ENCODE assay signal across 9 cellular contexts in genomic region chr2:437772-438393, GRCh38.
A peak's percentile ranks its signal among the peaks of the same experiment; 100 is the strongest.
DNase-seq lines count a peak whose midpoint lies in the region; ATAC-seq, FAIRE-seq and TF ChIP-seq lines count a peak whose summit lies in the region.
"Had no signal": no experiment of that assay in that cellular context is flagged by ENCODE, and none has a peak within 500 bp of the region (broad histone marks: within the 10 kb centered on the region; RNA-seq: fewer than 3 reads in every experiment).

No MANE protein-coding gene starts in this region.

- peak overlapping the region; percentile 75 for H3K4me3 Mint-ChIP-seq in activated T-cell treated with anti-CD3 and anti-CD28 coated beads, Interleukin-2, amount 50 U/mL, for 4 hours

- H3K4me2 ChIP-seq in A549: 0 out of 3 replicates have a peak overlapping the region, but pooled peaks have one; percentile 16
- H3K4me2 ChIP-seq in osteoblast (ENCODE audit: insufficient read depth, low read length): no peak overlapping the region

- no peak overlapping the region for H2AFZ ChIP-seq in osteoblast (ENCODE audit: low read length)

- TF ChIP-seq POLR2A in A549 (IDR thresholded peaks at IDR 0.05; ENCODE audit: low read length): no peak

- DNase-seq in A549 (ENCODE audit: low read depth in 1 of 2, low spot score in 1 of 2) (no peak), NCI-H748 (lab: John Stamatoyannopoulos, UW; ENCODE audit: unreplicated experiment) (peak; percentile 78), pancreas (peak in 4 of 6 donors; percentile 45 to 60 (median 52)), foreskin fibroblast (no peak), osteoblast (ENCODE audit: insufficient read length, low spot score, missing footprints) (no peak)
- peak; percentile 27 for DNase-seq in activated T-cell treated with anti-CD3 and anti-CD28 coated beads, Interleukin-2, amount 50 U/mL, for 4 hours

- no peak for FAIRE-seq in A549 (lab: Jason Lieb, UNC)
- no peak for FAIRE-seq in pancreas (lab: Jason Lieb, UNC)

- no peak overlapping the region for H3K27ac ChIP-seq in A549
- H3K27ac ChIP-seq in pancreas: peak overlapping the region in 1 of 4 donors; percentile 7
- no peak overlapping the region for H3K27ac ChIP-seq in osteoblast (ENCODE audit: low read depth, low read length)
- H3K27ac ChIP-seq: neutrophil had no signal

- no peaks in the 10 kb centered on the region for H3K9me3 Mint-ChIP-seq in activated T-cell treated with anti-CD3 and anti-CD28 coated beads, Interleukin-2, amount 50 U/mL, for 4 hours

- H3K79me2 ChIP-seq in osteoblast (ENCODE audit: insufficient read depth, low read length): no peaks in the 10 kb centered on the region

- no peak for TF ChIP-seq RAD21 in A549 (conservative IDR thresholded peaks at IDR 0.05 in 1 of 2, IDR thresholded peaks at IDR 0.05 in 1 of 2)

- peaks cover 30% of the 10 kb centered on the region for H3K4me1 Mint-ChIP-seq in activated T-cell treated with anti-CD3 and anti-CD28 coated beads, Interleukin-2, amount 50 U/mL, for 4 hours (ENCODE audit: low read depth)

- no peak for TF ChIP-seq EP300 in A549 (IDR thresholded peaks at IDR 0.05)

- H3K27me3 Mint-ChIP-seq in activated T-cell treated with anti-CD3 and anti-CD28 coated beads, Interleukin-2, amount 50 U/mL, for 4 hours (ENCODE audit: low read depth): no peaks in the 10 kb centered on the region

- no peaks in the 10 kb centered on the region for H3K36me3 ChIP-seq in pancreas
- H3K36me3 ChIP-seq in osteoblast (ENCODE audit: insufficient read depth, low read length): no peaks in the 10 kb centered on the region
- H3K36me3 ChIP-seq: neutrophil had no signal

- intact Hi-C loops in pancreas (cut with DNase I): no loop called here

- no peaks in the 10 kb centered on the region for H3K36me3 Mint-ChIP-seq in activated T-cell treated with anti-CD3 and anti-CD28 coated beads, Interleukin-2, amount 50 U/mL, for 4 hours (ENCODE audit: insufficient read depth)

- CTCF ChIA-PET in A549 (lab: Yijun Ruan, JAX): no interaction called here

- peak in 1 of 2 experiments; percentile 37; a peak in 1 of 6 replicates for ATAC-seq in A549
- ATAC-seq in GM19035 (IDR thresholded peaks at IDR 0.05; ENCODE audit: unreplicated experiment): peak; percentile 96
- ATAC-seq in HG03097 (IDR thresholded peaks at IDR 0.05; ENCODE audit: low FRiP score, unreplicated experiment): peak; percentile 87
- ATAC-seq in activated T-cell treated with anti-CD3 and anti-CD28 coated beads, Interleukin-2, amount 50 U/mL, for 4 hours: peak; percentile 88 to 93
- ATAC-seq in pancreas: peak; percentile 90 to 95 (median 92)

- TF ChIP-seq CTCF in A549 (IDR thresholded peaks at IDR 0.05) (no peak), pancreas (IDR thresholded peaks at IDR 0.05) (no peak), foreskin fibroblast (IDR thresholded peaks at IDR 0.05; ENCODE audit: low read depth, low read length) (no peak), osteoblast (IDR thresholded peaks at IDR 0.05; ENCODE audit: extremely low read depth, low read depth, low read length) (no peak)

- no peaks in the 10 kb centered on the region for H4K20me1 ChIP-seq in osteoblast (ENCODE audit: insufficient read depth, low read length)

- POLR2A ChIA-PET in A549 (lab: Yijun Ruan, JAX): no interaction called here

- H3K4me3 ChIP-seq in A549 (no peak overlapping the region), pancreas (peak overlapping the region in 1 of 4 donors; percentile 25), foreskin fibroblast (ENCODE audit: low read depth in 1 of 2, low read length in 2 of 2) (no peak overlapping the region), osteoblast (ENCODE audit: insufficient read depth, low read length) (no peak overlapping the region)

- H3K9me3 ChIP-seq in A549: 0 out of 3 replicates have a peak, but pooled peaks cover 5% of the 10 kb centered on the region
- no peaks in the 10 kb centered on the region for H3K9me3 ChIP-seq in pancreas
- H3K9me3 ChIP-seq in osteoblast (ENCODE audit: low read depth, low read length): no peaks in the 10 kb centered on the region
- H3K9me3 ChIP-seq: neutrophil had no signal

- WGBS in A549 (ENCODE audit: missing lambda C conversion rate): 23% methylated on average over 15 of the region's 15 CpGs
- 18% methylated on average over 15 of the region's 15 CpGs for WGBS in pancreas, 2 donors

- H3K4me1 ChIP-seq in A549 (no peaks in the 10 kb centered on the region), pancreas (no peaks in the 10 kb centered on the region), osteoblast (ENCODE audit: insufficient read depth, low read length) (no peaks in the 10 kb centered on the region)

- no peaks in the 10 kb centered on the region for H3K27me3 ChIP-seq in pancreas
- H3K27me3 ChIP-seq in osteoblast (ENCODE audit: insufficient read depth, low read length): no peaks in the 10 kb centered on the region
- H3K27me3 ChIP-seq: neutrophil had no signal

TF ChIP-seq in A549, 52 proteins besides CTCF, POLR2A, EP300 and RAD21:
- TF ChIP-seq FOXS1 (CRISPR knock-in tag; IDR thresholded peaks at IDR 0.05): no peak
- TF ChIP-seq EHMT2 (IDR thresholded peaks at IDR 0.05; ENCODE audit: low read depth): no peak
- TF ChIP-seq ZC3H11A (IDR thresholded peaks at IDR 0.05): no peak
- no peak for TF ChIP-seq JUNB (IDR thresholded peaks at IDR 0.05)
- TF ChIP-seq KDM1A (IDR thresholded peaks at IDR 0.05; ENCODE audit: low read depth): no peak
- no peak for TF ChIP-seq GATA3 (IDR thresholded peaks at IDR 0.05; ENCODE audit: borderline replicate concordance)
- no peak for TF ChIP-seq EHF (CRISPR knock-in tag; IDR thresholded peaks at IDR 0.05)
- no peak for TF ChIP-seq SREBF2 (IDR thresholded peaks at IDR 0.05)
- TF ChIP-seq HDAC2 (IDR thresholded peaks at IDR 0.05): no peak
- no peak for TF ChIP-seq CBX2 (IDR thresholded peaks at IDR 0.05; ENCODE audit: borderline replicate concordance, low read depth)
- no peak for TF ChIP-seq CEBPB (IDR thresholded peaks at IDR 0.05)
- no peak for TF ChIP-seq USF2 (IDR thresholded peaks at IDR 0.05)
- no peak for TF ChIP-seq CBX8 (IDR thresholded peaks at IDR 0.05)
- TF ChIP-seq MAFK (IDR thresholded peaks at IDR 0.05; ENCODE audit: partially characterized antibody): no peak
- no peak for TF ChIP-seq FOSB (CRISPR knock-in tag; IDR thresholded peaks at IDR 0.05)

Comparison
In these comparisons a context has a peak if more than half of its experiments do, and no peak if none do; other contexts are left out.
1. DNase-seq: peak in NCI-H748 (single experiment), activated T-cell treated with anti-CD3 and anti-CD28 coated beads, Interleukin-2, amount 50 U/mL, for 4 hours (single experiment) and pancreas (4 of 6); none in A549 (0 of 2), foreskin fibroblast (0 of 2) and osteoblast (single experiment).